In genomic region chr5:31465282-31465681, GRCh38 we compare ENCODE assay signal across 28 cellular contexts.
"Had no signal": no experiment of that assay in that cellular context is flagged by ENCODE, and none has a peak within 500 bp of the region (broad histone marks: within the 10 kb centered on the region; RNA-seq: fewer than 3 reads in every experiment).

No MANE protein-coding gene starts in this region.

- ATAC-seq: stimulated activated effector memory CD8-positive, alpha-beta T cell treated with anti-CD3 and anti-CD28 coated beads, Interleukin-12 subunit alpha, Interleukin-12 subunit beta, amount 100 ng/mL, for 72 hours; stimulated activated memory B cell treated with anti-CD40 and anti-IgM and Interleukin-4, amounts not matched to agents 10 μg/mL and 1 μg/mL and 100 μg/mL, for 72 hours; stimulated activated naive B cell treated with anti-CD40 and anti-IgM and Interleukin-4, amounts not matched to agents 10 μg/mL and 1 μg/mL and 100 μg/mL, for 72 hours; stimulated activated naive CD8-positive, alpha-beta T cell treated with anti-CD3 and anti-CD28 coated beads, Interleukin-15, amount 100 ng/mL, for 72 hours; upper lobe of right lung had no signal

- H3K4me1 Mint-ChIP-seq: stimulated activated effector memory CD8-positive, alpha-beta T cell treated with anti-CD3 and anti-CD28 coated beads, Interleukin-12 subunit alpha, Interleukin-12 subunit beta, amount 100 ng/mL, for 72 hours; stimulated activated memory B cell treated with anti-CD40 and anti-IgM and Interleukin-4, amounts not matched to agents 10 μg/mL and 1 μg/mL and 100 μg/mL, for 72 hours; stimulated activated naive B cell treated with anti-CD40 and anti-IgM and Interleukin-4, amounts not matched to agents 10 μg/mL and 1 μg/mL and 100 μg/mL, for 72 hours; stimulated activated naive CD8-positive, alpha-beta T cell treated with anti-CD3 and anti-CD28 coated beads, Interleukin-15, amount 100 ng/mL, for 72 hours had no signal

- H3K4me3 Mint-ChIP-seq: stimulated activated effector memory CD8-positive, alpha-beta T cell treated with anti-CD3 and anti-CD28 coated beads, Interleukin-12 subunit alpha, Interleukin-12 subunit beta, amount 100 ng/mL, for 72 hours; stimulated activated memory B cell treated with anti-CD40 and anti-IgM and Interleukin-4, amounts not matched to agents 10 μg/mL and 1 μg/mL and 100 μg/mL, for 72 hours; stimulated activated naive B cell treated with anti-CD40 and anti-IgM and Interleukin-4, amounts not matched to agents 10 μg/mL and 1 μg/mL and 100 μg/mL, for 72 hours; stimulated activated naive CD8-positive, alpha-beta T cell treated with anti-CD3 and anti-CD28 coated beads, Interleukin-15, amount 100 ng/mL, for 72 hours; stimulated activated naive CD8-positive, alpha-beta T cell treated with anti-CD3 and anti-CD28 coated beads, Interleukin-15, Interleukin-2, amounts not matched to agents 100 ng/mL and 50 ng/mL, for 24 hours; type B pancreatic cell had no signal

- FAIRE-seq: urothelium cell line had no signal

- DNase-seq: stimulated activated CD4-positive, alpha-beta T cell treated with anti-CD3 and anti-CD28 coated beads, Interleukin-2, amount 100 ng/mL, for 48 hours; stimulated activated CD4-positive, alpha-beta T cell treated with anti-CD3 and anti-CD28 coated beads, Interleukin-4, amount 100 ng/mL, for 1 hour; stimulated activated CD4-positive, alpha-beta T cell treated with anti-CD3 and anti-CD28 coated beads, Interleukin-4, amount 100 ng/mL, for 24 hours; stimulated activated CD4-positive, alpha-beta T cell treated with anti-CD3 and anti-CD28 coated beads, Interleukin-4, amount 100 ng/mL, for 4 hours; stimulated activated CD8-positive, alpha-beta memory T cell treated with anti-CD3 and anti-CD28 coated beads, Interleukin-4, amount 100 ng/mL, for 48 hours; stimulated activated naive B cell treated with anti-CD40 and anti-IgM and Interleukin-4, amounts not matched to agents 10 μg/mL and 1 μg/mL and 100 μg/mL, for 72 hours; stimulated activated naive CD4-positive, alpha-beta T cell; stimulated activated naive CD4-positive, alpha-beta T cell treated with Interleukin-2 at 50 U/mL for 16 hours; stimulated activated naive CD8-positive, alpha-beta T cell treated with anti-CD3 and anti-CD28 coated beads, Interleukin-15, amount 100 ng/mL, for 72 hours; stomach; substantia nigra; testis; thyroid gland; tibial artery; transverse colon; trophoblast cell; upper lobe of left lung; upper lobe of right lung; uterus had no signal

- H3K27ac ChIP-seq: stomach, suprapubic skin, testis, thoracic aorta, thyroid gland, tibial artery, tibial nerve, transverse colon, upper lobe of left lung, upper lobe of right lung, uterus, vagina had no signal

- H3K4me3 ChIP-seq: stomach, suprapubic skin, testis, thoracic aorta, thyroid gland, tibial artery, tibial nerve, transverse colon, upper lobe of left lung, upper lobe of right lung, uterus, vagina had no signal

- H3K36me3 ChIP-seq: uterus had no signal

- H3K9me3 ChIP-seq: stomach, suprapubic skin, testis, thoracic aorta, thyroid gland, tibial artery, tibial nerve, transverse colon, upper lobe of left lung, upper lobe of right lung, uterus, vagina had no signal

- H3K4me1 ChIP-seq: suprapubic skin, testis, tibial artery, transverse colon, upper lobe of right lung, uterus, vagina had no signal

- H3K27me3 ChIP-seq: stomach, suprapubic skin, testis, thyroid gland, tibial artery, tibial nerve, transverse colon, upper lobe of left lung, upper lobe of right lung, uterus, vagina had no signal

- H3K27ac Mint-ChIP-seq: stimulated activated effector memory CD8-positive, alpha-beta T cell treated with anti-CD3 and anti-CD28 coated beads, Interleukin-12 subunit alpha, Interleukin-12 subunit beta, amount 100 ng/mL, for 72 hours; stimulated activated memory B cell treated with anti-CD40 and anti-IgM and Interleukin-4, amounts not matched to agents 10 μg/mL and 1 μg/mL and 100 μg/mL, for 72 hours; stimulated activated naive B cell treated with anti-CD40 and anti-IgM and Interleukin-4, amounts not matched to agents 10 μg/mL and 1 μg/mL and 100 μg/mL, for 72 hours; stimulated activated naive CD8-positive, alpha-beta T cell treated with anti-CD3 and anti-CD28 coated beads, Interleukin-15, amount 100 ng/mL, for 72 hours; stimulated activated naive CD8-positive, alpha-beta T cell treated with anti-CD3 and anti-CD28 coated beads, Interleukin-15, Interleukin-2, amounts not matched to agents 100 ng/mL and 50 ng/mL, for 24 hours; type B pancreatic cell had no signal

- H3K9me3 Mint-ChIP-seq: type B pancreatic cell had no signal

- H3K27me3 Mint-ChIP-seq: stimulated activated memory B cell treated with anti-CD40 and anti-IgM and Interleukin-4, amounts not matched to agents 10 μg/mL and 1 μg/mL and 100 μg/mL, for 72 hours; stimulated activated naive B cell treated with anti-CD40 and anti-IgM and Interleukin-4, amounts not matched to agents 10 μg/mL and 1 μg/mL and 100 μg/mL, for 72 hours; stimulated activated naive CD8-positive, alpha-beta T cell treated with anti-CD3 and anti-CD28 coated beads, Interleukin-15, amount 100 ng/mL, for 72 hours; stimulated activated naive CD8-positive, alpha-beta T cell treated with anti-CD3 and anti-CD28 coated beads, Interleukin-15, Interleukin-2, amounts not matched to agents 100 ng/mL and 50 ng/mL, for 24 hours; type B pancreatic cell had no signal
